In genomic region chr10:88995156-88995876, GRCh38 we compare ENCODE assay signal across 10 cellular contexts. TPM values are rescaled to one million over a fixed set of nuclear protein-coding genes. Genes with fewer than 3 reads are reported as not detected.
DNase-seq lines count a peak whose midpoint lies in the region; ATAC-seq and TF ChIP-seq lines count a peak whose summit lies in the region.
"Had no signal": no experiment of that assay in that cellular context is flagged by ENCODE, and none has a peak within 500 bp of the region (broad histone marks: within the 10 kb centered on the region; RNA-seq: fewer than 3 reads in every experiment).

No MANE protein-coding gene starts in this region.

- H3K4me2 ChIP-seq in OCI-LY7 (ENCODE audit: low read length): peak overlapping the region; percentile 64

- no peaks in the 10 kb centered on the region for H3K9me3 Mint-ChIP-seq in endodermal cell

- no peaks in the 10 kb centered on the region for H3K9me2 ChIP-seq in OCI-LY7 (ENCODE audit: insufficient read depth, low read length)

- ATAC-seq in HG02885 (IDR thresholded peaks at IDR 0.05; ENCODE audit: poor library complexity, unreplicated experiment) (no peak), GM18909 (IDR thresholded peaks at IDR 0.05; ENCODE audit: poor library complexity, unreplicated experiment) (no peak)
- ATAC-seq: foreskin keratinocyte had no signal

- no peaks in the 10 kb centered on the region for H3K36me3 Mint-ChIP-seq in endodermal cell (ENCODE audit: low read depth)

- H3K27ac Mint-ChIP-seq in endodermal cell: no peak overlapping the region

- H3K9me3 ChIP-seq in OCI-LY7 (ENCODE audit: low read length): no peaks in the 10 kb centered on the region
- no peaks in the 10 kb centered on the region for H3K9me3 ChIP-seq in effector memory CD4-positive, alpha-beta T cell (ENCODE audit: control insufficient read depth, low read length)
- no peaks in the 10 kb centered on the region for H3K9me3 ChIP-seq in spleen
- no peaks in the 10 kb centered on the region for H3K9me3 ChIP-seq in endodermal cell (ENCODE audit: control insufficient read depth, low read length)

- peak overlapping the region; percentile 25 for H3K4me3 ChIP-seq in GM12864 (ENCODE audit: low read depth, low read length)
- H3K4me3 ChIP-seq in OCI-LY7 (ENCODE audit: low read depth, low read length, poor library complexity, severe bottlenecking): peak overlapping the region; percentile 47
- peak overlapping the region; percentile 34 for H3K4me3 ChIP-seq in effector memory CD4-positive, alpha-beta T cell (ENCODE audit: insufficient read depth, low read depth, low read length, poor library complexity, severe bottlenecking)
- H3K4me3 ChIP-seq in spleen: peak overlapping the region in 1 of 8 donors; percentile 42
- H3K4me3 ChIP-seq in endodermal cell (ENCODE audit: low read length): no peak overlapping the region

- CTCF ChIA-PET in OCI-LY7 (lab: Charles Lee; ENCODE audit: unreplicated experiment): no interaction called here

- no peaks in the 10 kb centered on the region for H3K4me1 Mint-ChIP-seq in endodermal cell

- H3K4me3 Mint-ChIP-seq in endodermal cell: no peak overlapping the region

- 67 to 80% (median 76%) methylated on average over 7 of the region's 7 CpGs for WGBS in spleen, 5 donors
- WGBS in endodermal cell (ENCODE audit: insufficient coverage in 1 of 2, insufficient read length in 1 of 2), 2 experiments: 90 to 95% methylated on average over 4 to 7 of the region's 7 CpGs

- H3K9ac ChIP-seq in endodermal cell (ENCODE audit: extremely low read depth, low read length, poor library complexity, severe bottlenecking): no peak overlapping the region

- H3K27me3 Mint-ChIP-seq in endodermal cell (ENCODE audit: insufficient read depth): peaks cover 24% of the 10 kb centered on the region

- H4K20me1 ChIP-seq in OCI-LY7 (ENCODE audit: insufficient read depth, low read length): no peaks in the 10 kb centered on the region

- H3K36me3 ChIP-seq in OCI-LY7 (ENCODE audit: insufficient read depth, low read length) (no peaks in the 10 kb centered on the region), spleen (no peaks in the 10 kb centered on the region), endodermal cell (ENCODE audit: control insufficient read depth, insufficient read depth, low read length) (no peaks in the 10 kb centered on the region)
- no peaks in the 10 kb centered on the region for H3K36me3 ChIP-seq in effector memory CD4-positive, alpha-beta T cell (ENCODE audit: control insufficient read depth, insufficient read depth, low read length)

- TF ChIP-seq CTCF in GM12864 (IDR thresholded peaks at IDR 0.05; ENCODE audit: low read depth, low read length, missing control alignments) (no peak), OCI-LY7 (conservative IDR thresholded peaks at IDR 0.05; ENCODE audit: low read length) (no peak), spleen (IDR thresholded peaks at IDR 0.05 in 8 of 11, conservative IDR thresholded peaks at IDR 0.05 in 3 of 11) (no peak), endodermal cell (conservative IDR thresholded peaks at IDR 0.05) (no peak)

- H2AFZ ChIP-seq in OCI-LY7 (ENCODE audit: low read length): peak overlapping the region; percentile 58

- H3K79me2 ChIP-seq in OCI-LY7 (ENCODE audit: insufficient read depth, low read depth, low read length): peaks cover 54% of the 10 kb centered on the region

- no peak for DNase-seq in GM12864 (ENCODE audit: low read depth)
- no peak for DNase-seq in OCI-LY7 (ENCODE audit: low spot score)
- DNase-seq in effector memory CD4-positive, alpha-beta T cell: no peak
- DNase-seq in spleen: no peak
- DNase-seq in NCI-H187 (lab: John Stamatoyannopoulos, UW): no peak
- DNase-seq in endodermal cell: no peak
- DNase-seq: foreskin keratinocyte, OCI-M1 had no signal

- no TSS peak for BruUV-seq in OCI-LY7 (replicated peaks; lab: Mats Ljungman, UMichigan)

- H3K27ac ChIP-seq in OCI-LY7 (ENCODE audit: low read depth, low read length, poor library complexity, severe bottlenecking) (peak overlapping the region; percentile 63), spleen (peak overlapping the region in 7 of 8 donors; percentile 4 to 79 (median 60)), endodermal cell (ENCODE audit: low read depth, low read length) (no peak overlapping the region)
- H3K27ac ChIP-seq in effector memory CD4-positive, alpha-beta T cell (ENCODE audit: insufficient read depth, low read length, poor library complexity, severe bottlenecking): peak overlapping the region; percentile 74
- H3K27ac ChIP-seq: foreskin keratinocyte had no signal

- POLR2A ChIA-PET in OCI-LY7 (lab: Charles Lee): interaction anchor here (0.5 to 6.7 kb wide), 11 partner anchors 8 to 251 kb away, joined by 3 to 49 read pairs (median 3); no protein-coding TSS in a partner anchor

- no peaks in the 10 kb centered on the region for H3K27me3 ChIP-seq in effector memory CD4-positive, alpha-beta T cell (replicated peaks; ENCODE audit: control insufficient read depth, insufficient read depth, low read length, poor library complexity, severe bottlenecking)
- no peaks in the 10 kb centered on the region for H3K27me3 ChIP-seq in spleen (replicated peaks in 1 of 7)
- peaks cover 28% of the 10 kb centered on the region for H3K27me3 ChIP-seq in endodermal cell (ENCODE audit: control insufficient read depth, insufficient read depth, low read length, poor library complexity, severe bottlenecking)
- H3K27me3 ChIP-seq: foreskin keratinocyte had no signal

- no peak for TF ChIP-seq POLR2A in spleen (IDR thresholded peaks at IDR 0.05)

- H3K4me1 ChIP-seq in OCI-LY7 (ENCODE audit: insufficient read depth, low read length, poor library complexity, severe bottlenecking) (peaks cover 73% of the 10 kb centered on the region), spleen (peaks cover 14 to 87% (median 69%) of the 10 kb centered on the region in 6 donors), endodermal cell (ENCODE audit: control insufficient read depth, insufficient read depth, low read length) (no peaks in the 10 kb centered on the region)
- peaks cover 42% of the 10 kb centered on the region for H3K4me1 ChIP-seq in effector memory CD4-positive, alpha-beta T cell (ENCODE audit: control insufficient read depth, insufficient read depth, low read length, poor library complexity, severe bottlenecking)

- intact Hi-C loops in OCI-LY7 (cut with micrococcal nuclease; ENCODE audit: unreplicated experiment): loop anchor here (10.0 kb wide), 4 partner anchors 611 to 1901 kb away; partner anchors contain the start of genes GLUD1, KIF20B and SHLD2
- intact Hi-C loops in spleen (cut with DNase I; ENCODE audit: low total_unique reads): no loop called here

RNA-seq across cellular contexts. Expression of gene FAS, which starts 4.7 kb away (rescaled TPM):
- 7.7 and 10.1 TPM in 2 replicates for total RNA-seq in OCI-LY7 (2014; rRNA removed; shearing (Covaris generic))
- total RNA-seq in OCI-LY7 (2022) (19.2 and 21.0 TPM in 2 replicates), spleen (10 to 100 TPM; 29.9 to 50.6 (median 36.4) TPM), endodermal cell (under 1 TPM in 1 of 2 donors, not detected in 1; 0.95 TPM)
- polyA plus RNA-seq in spleen: 1 to 10 TPM; 7.6 to 9.7 (median 8.3) TPM
- polyA plus RNA-seq in endodermal cell (2013, experiment 1 of 2): 6.3 TPM
- polyA plus RNA-seq in endodermal cell (2013, experiment 2 of 2): 6.9 TPM

RNA-seq across cellular contexts. Expression of gene ACTA2, which starts 42.7 kb away (rescaled TPM):
- 1.4 and 5.0 TPM in 2 replicates for total RNA-seq in OCI-LY7 (2014; rRNA removed; shearing (Covaris generic))
- 3.3 and 4.2 TPM in 2 replicates for total RNA-seq in OCI-LY7 (2022)
- 1,000 to 10,000 TPM in 1 of 7 donors, 100 to 1,000 TPM in 6; 128 to 1,421 (median 242) TPM for total RNA-seq in spleen
- polyA plus RNA-seq in spleen: 100 to 1,000 TPM; 104 to 324 (median 224) TPM
- total RNA-seq in endodermal cell: not detected
- polyA plus RNA-seq in endodermal cell (2013, experiment 1 of 2): 86.0 TPM
- 99.5 TPM for polyA plus RNA-seq in endodermal cell (2013, experiment 2 of 2)

Comparison
In these comparisons a context has a peak if more than half of its experiments do, and no peak if none do; other contexts are left out.
1. RNA of gene FAS, which starts 4.7 kb away (total RNA-seq): 29.9 to 50.6 TPM in spleen and 7.7 to 21.0 TPM in OCI-LY7; 0.95 TPM in endodermal cell; every median in the first group is over 4 times any median in the second.
2. RNA of gene ACTA2, which starts 42.7 kb away (total RNA-seq): 128 to 1,421 TPM in spleen; 1.4 to 5.0 TPM in OCI-LY7 and not detected in endodermal cell; every median in the first group is over 10 times any median in the second.